ENCODE assay signal across 21 cellular contexts in the genomic region with DNA sequence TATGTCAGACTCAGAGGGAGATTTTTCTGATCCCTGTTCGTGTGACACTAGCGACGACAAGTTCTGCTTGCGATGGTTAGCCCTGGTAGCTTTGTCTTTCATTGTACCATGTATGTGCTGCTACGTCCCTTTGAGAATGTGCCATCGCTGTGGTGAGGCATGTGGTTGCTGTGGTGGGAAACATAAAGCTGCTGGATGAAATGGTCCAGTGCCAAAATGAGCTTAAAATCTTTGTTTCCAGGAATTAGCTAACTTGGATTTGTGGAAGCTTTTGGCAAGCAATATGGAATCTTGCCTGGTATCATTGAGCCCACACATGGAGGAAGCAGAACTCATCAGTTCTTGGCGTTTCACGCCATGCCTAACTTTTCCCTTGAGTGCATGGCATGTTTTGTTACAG.
"Had no signal": no experiment of that assay in that cellular context is flagged by ENCODE, and none has a peak within 500 bp of the region (broad histone marks: within the 10 kb centered on the region; RNA-seq: fewer than 3 reads in every experiment).

No MANE protein-coding gene starts in this region.

- ATAC-seq: heart left ventricle; left colon; naive thymus-derived CD4-positive, alpha-beta T cell; psoas muscle; stimulated activated effector memory CD8-positive, alpha-beta T cell treated with anti-CD3 and anti-CD28 coated beads, Interleukin-12 subunit alpha, Interleukin-12 subunit beta, amount 100 ng/mL, for 72 hours; stimulated activated naive CD8-positive, alpha-beta T cell treated with anti-CD3 and anti-CD28 coated beads, Interleukin-15, Interleukin-2, amounts not matched to agents 100 U/mL and 50 U/mL, for 24 hours had no signal

- H3K4me3 ChIP-seq: colonic mucosa, esophagus squamous epithelium, heart left ventricle, psoas muscle, sigmoid colon, skin epidermis, suprapubic skin, thyroid gland had no signal

- H3K27me3 ChIP-seq: colonic mucosa, esophagus squamous epithelium, heart left ventricle, neutrophil, sigmoid colon, suprapubic skin, thyroid gland had no signal

- H3K9me3 ChIP-seq: colonic mucosa, esophagus squamous epithelium, heart left ventricle, neutrophil, psoas muscle, sigmoid colon, suprapubic skin, thyroid gland had no signal

- DNase-seq: colonic mucosa; dermis blood vessel endothelial cell; esophagus squamous epithelium; heart left ventricle; hippocampal formation; left colon; naive thymus-derived CD4-positive, alpha-beta T cell; nephron progenitor cell; psoas muscle; retina; sigmoid colon; stimulated activated CD4-positive, alpha-beta T cell treated with anti-CD3 and anti-CD28 coated beads, Interleukin-12 subunit alpha, Interleukin-12 subunit beta, amount 100 ng/mL, for 4 hours; stimulated activated CD4-positive, alpha-beta T cell treated with anti-CD3 and anti-CD28 coated beads, Interleukin-4, amount 100 ng/mL, for 1 hour; stimulated activated CD8-positive, alpha-beta memory T cell treated with anti-CD3 and anti-CD28 coated beads, Interleukin-4, amount 100 ng/mL, for 48 hours; stimulated activated naive CD8-positive, alpha-beta T cell treated with anti-CD3 and anti-CD28 coated beads, Interleukin-15, Interleukin-2, amounts not matched to agents 100 U/mL and 50 U/mL, for 24 hours; thyroid gland had no signal

- H3K27ac ChIP-seq: colonic mucosa, esophagus squamous epithelium, heart left ventricle, neutrophil, psoas muscle, sigmoid colon, skin epidermis, suprapubic skin, thyroid gland had no signal

- H3K4me1 ChIP-seq: colonic mucosa, psoas muscle, sigmoid colon, suprapubic skin, thyroid gland had no signal

- FAIRE-seq: urothelium cell line had no signal

- H3K36me3 ChIP-seq: colonic mucosa, neutrophil had no signal
